Comparison of ENCODE assay signal across 31 cellular contexts in genomic region chr3:171971919-171972526, GRCh38.
DNase-seq lines count a peak whose midpoint lies in the region; ATAC-seq and TF ChIP-seq lines count a peak whose summit lies in the region.
"Had no signal": no experiment of that assay in that cellular context is flagged by ENCODE, and none has a peak within 500 bp of the region (broad histone marks: within the 10 kb centered on the region; RNA-seq: fewer than 3 reads in every experiment).

No MANE protein-coding gene starts in this region.

- no peaks in the 10 kb centered on the region for H3K27me3 Mint-ChIP-seq in endodermal cell (ENCODE audit: insufficient read depth)
- H3K27me3 Mint-ChIP-seq: activated naive CD4-positive, alpha-beta T cell treated with anti-CD3 and anti-CD28 coated beads, Interleukin-2, amount 50 U/mL, for 24 hours; CD8-positive, alpha-beta memory T cell had no signal

- DNase-seq in GM23248 (peak; percentile 56), RWPE2 (ENCODE audit: low spot score) (no peak), fibroblast of pulmonary artery (ENCODE audit: low read depth) (peak; percentile 53), omental fat pad (ENCODE audit: low spot score) (no peak), endodermal cell (no peak), EL (no peak), glomerular visceral epithelial cell (ENCODE audit: extremely low spot score) (no peak), cortex of kidney (lab: John Stamatoyannopoulos, UW) (no peak)
- DNase-seq: activated CD4-positive, alpha-beta T cell treated with anti-CD3 and anti-CD28 coated beads for 4 hours; activated CD8-positive, alpha-beta T cell treated with anti-CD3 and anti-CD28 coated beads, Interleukin-2, amount 10 ng/mL, durations not matched to agents 7 days and 5 days; activated T-cell treated with anti-CD3 and anti-CD28 coated beads for 4 hours; CD8-positive, alpha-beta memory T cell; effector CD8-positive, alpha-beta T cell; mammary epithelial cell; NCI-H1092; NCI-H1694 treated with DMSO at 0.1 percent for 48 hours; NCI-H82; nephron progenitor cell; pancreas; stimulated activated CD4-positive, alpha-beta T cell treated with anti-CD3 and anti-CD28 coated beads, Interleukin-12 subunit alpha, Interleukin-12 subunit beta, amount 100 ng/mL, for 4 hours; stimulated activated CD4-positive, alpha-beta T cell treated with anti-CD3 and anti-CD28 coated beads, Interleukin-2, amount 100 ng/mL, for 48 hours; T1000; WERI-Rb-1 had no signal

- peaks cover 4% of the 10 kb centered on the region for H3K4me1 Mint-ChIP-seq in endodermal cell
- H3K4me1 Mint-ChIP-seq: activated naive CD4-positive, alpha-beta T cell treated with anti-CD3 and anti-CD28 coated beads, Interleukin-2, amount 50 U/mL, for 24 hours; B cell; CD8-positive, alpha-beta memory T cell had no signal

- no peak for TF ChIP-seq CTCF in RWPE2 (IDR thresholded peaks at IDR 0.05; ENCODE audit: poor library complexity, severe bottlenecking)
- no peak for TF ChIP-seq CTCF in fibroblast of pulmonary artery (IDR thresholded peaks at IDR 0.05; ENCODE audit: low read length, missing control alignments)
- no peak for TF ChIP-seq CTCF in omental fat pad (IDR thresholded peaks at IDR 0.05)
- TF ChIP-seq CTCF in endodermal cell (conservative IDR thresholded peaks at IDR 0.05), result no peak

- peak overlapping the region; percentile 9 for H3K27ac ChIP-seq in GM23248
- H3K27ac ChIP-seq in RWPE2 (ENCODE audit: poor library complexity, severe bottlenecking), result no peak overlapping the region
- H3K27ac ChIP-seq in endodermal cell (ENCODE audit: low read depth, low read length), result no peak overlapping the region
- H3K27ac ChIP-seq: epithelial cell of prostate, gastrocnemius medialis, pancreas, SJSA1, tibial nerve, WERI-Rb-1 had no signal

- no peak overlapping the region for H3K27ac Mint-ChIP-seq in endodermal cell
- H3K27ac Mint-ChIP-seq: activated CD8-positive, alpha-beta T cell treated with anti-CD3 and anti-CD28 coated beads, Interleukin-2, amount 10 ng/mL, durations not matched to agents 7 days and 5 days; activated naive CD4-positive, alpha-beta T cell treated with anti-CD3 and anti-CD28 coated beads, Interleukin-2, amount 50 U/mL, for 24 hours; B cell; CD8-positive, alpha-beta memory T cell; nephron progenitor cell had no signal

- H3K27me3 ChIP-seq in GM23248 (replicated peaks; ENCODE audit: insufficient read depth) (no peaks in the 10 kb centered on the region), RWPE2 (ENCODE audit: insufficient read depth, poor library complexity, severe bottlenecking) (no peaks in the 10 kb centered on the region), endodermal cell (ENCODE audit: control insufficient read depth, insufficient read depth, low read length, poor library complexity, severe bottlenecking) (no peaks in the 10 kb centered on the region)
- H3K27me3 ChIP-seq: breast epithelium, gastrocnemius medialis, hepatocyte, pancreas, SJSA1, tibial nerve had no signal

- no peak overlapping the region for H2AFZ ChIP-seq in GM23248
- H2AFZ ChIP-seq: hepatocyte had no signal

- peaks cover 25% of the 10 kb centered on the region for H3F3A ChIP-seq in GM23248 (ENCODE audit: insufficient read depth)

- no peaks in the 10 kb centered on the region for H3K79me2 ChIP-seq in GM23248 (ENCODE audit: insufficient read depth)
- H3K79me2 ChIP-seq: hepatocyte had no signal

- no peak overlapping the region for H3K4me3 Mint-ChIP-seq in endodermal cell
- H3K4me3 Mint-ChIP-seq: activated CD8-positive, alpha-beta T cell treated with anti-CD3 and anti-CD28 coated beads, Interleukin-2, amount 10 ng/mL, durations not matched to agents 7 days and 5 days; activated naive CD4-positive, alpha-beta T cell treated with anti-CD3 and anti-CD28 coated beads, Interleukin-2, amount 50 U/mL, for 24 hours; B cell; CD8-positive, alpha-beta memory T cell; nephron progenitor cell had no signal

- no peaks in the 10 kb centered on the region for H3K36me3 Mint-ChIP-seq in endodermal cell (ENCODE audit: low read depth)
- H3K36me3 Mint-ChIP-seq: activated naive CD4-positive, alpha-beta T cell treated with anti-CD3 and anti-CD28 coated beads, Interleukin-2, amount 50 U/mL, for 24 hours; CD8-positive, alpha-beta memory T cell had no signal

- no peaks in the 10 kb centered on the region for H4K20me1 ChIP-seq in GM23248 (ENCODE audit: insufficient read depth)

- H3K4me2 ChIP-seq in GM23248 (ENCODE audit: unreplicated experiment), result no peak overlapping the region
- H3K4me2 ChIP-seq: hepatocyte had no signal

- in situ Hi-C loops in GM23248 (cut with MboI), result no loop called here

- ATAC-seq in RWPE2 (ENCODE audit: low read depth) (0 out of 3 replicates have a peak, but pooled peaks have one; percentile 32), omental fat pad (ENCODE audit: low FRiP score) (peak; percentile 54)
- ATAC-seq: activated CD8-positive, alpha-beta T cell treated with anti-CD3 and anti-CD28 coated beads, Interleukin-2, amount 10 ng/mL, durations not matched to agents 7 days and 5 days had no signal

- no peaks in the 10 kb centered on the region for H3K9me3 Mint-ChIP-seq in endodermal cell
- H3K9me3 Mint-ChIP-seq: CD8-positive, alpha-beta memory T cell had no signal

- H3K4me3 ChIP-seq in GM23248, result no peak overlapping the region
- no peak overlapping the region for H3K4me3 ChIP-seq in RWPE2 (ENCODE audit: severe bottlenecking)
- no peak overlapping the region for H3K4me3 ChIP-seq in fibroblast of pulmonary artery (replicated peaks; ENCODE audit: low read depth, low read length)
- H3K4me3 ChIP-seq in endodermal cell (ENCODE audit: low read length), result no peak overlapping the region
- H3K4me3 ChIP-seq: breast epithelium, gastrocnemius medialis, hepatocyte, pancreas, SJSA1, tibial nerve had no signal

- no peaks in the 10 kb centered on the region for H3K9me2 ChIP-seq in GM23248 (ENCODE audit: insufficient read depth)

- no peaks in the 10 kb centered on the region for H3K9me3 ChIP-seq in GM23248 (ENCODE audit: low read depth)
- H3K9me3 ChIP-seq in RWPE2 (ENCODE audit: severe bottlenecking), result no peaks in the 10 kb centered on the region
- no peaks in the 10 kb centered on the region for H3K9me3 ChIP-seq in endodermal cell (ENCODE audit: control insufficient read depth, low read length)
- H3K9me3 ChIP-seq: breast epithelium, gastrocnemius medialis, pancreas, SJSA1, tibial nerve had no signal

- H3K9ac ChIP-seq in GM23248 (no peak overlapping the region), endodermal cell (ENCODE audit: extremely low read depth, low read length, poor library complexity, severe bottlenecking) (no peak overlapping the region)

- no peaks in the 10 kb centered on the region for H3K36me3 ChIP-seq in GM23248 (ENCODE audit: low read depth)
- H3K36me3 ChIP-seq in RWPE2 (ENCODE audit: low read depth), result no peaks in the 10 kb centered on the region
- no peaks in the 10 kb centered on the region for H3K36me3 ChIP-seq in endodermal cell (ENCODE audit: control insufficient read depth, insufficient read depth, low read length)
- H3K36me3 ChIP-seq: breast epithelium, gastrocnemius medialis, pancreas, SJSA1, tibial nerve, WERI-Rb-1 had no signal

- WGBS in GM23248 (ENCODE audit: low coverage in 1 of 2, low lambda C conversion rate in 2 of 2, missing lambda C conversion rate in 2 of 2), 2 experiments, result 53 to 57% methylated on average over 1 of the region's 1 CpG
- 67% methylated on average over 1 of the region's 1 CpG; no CpG with 5 or more reads in 1 of the 2 experiments for WGBS in endodermal cell (ENCODE audit: insufficient coverage in 1 of 2, insufficient read length in 1 of 2), 2 experiments

- peaks cover 62% of the 10 kb centered on the region for H3K4me1 ChIP-seq in GM23248 (ENCODE audit: insufficient read depth)
- H3K4me1 ChIP-seq in RWPE2 (ENCODE audit: insufficient read depth, poor library complexity, severe bottlenecking), result peaks cover 10% of the 10 kb centered on the region
- H3K4me1 ChIP-seq in endodermal cell (ENCODE audit: control insufficient read depth, insufficient read depth, low read length), result peaks cover 6% of the 10 kb centered on the region
- H3K4me1 ChIP-seq: gastrocnemius medialis had no signal

Comparison
In these comparisons a context has a peak if more than half of its experiments do, and no peak if none do; other contexts are left out.
1. DNase-seq: peak in GM23248 (single experiment) and fibroblast of pulmonary artery (single experiment); none in RWPE2 (single experiment), omental fat pad (single experiment), endodermal cell (single experiment), EL (single experiment), glomerular visceral epithelial cell (single experiment) and cortex of kidney (single experiment).